ENCODE assay signal across 12 cellular contexts in genomic region chr22:20114506-20115475, GRCh38. TPM values are rescaled to one million over a fixed set of nuclear protein-coding genes. Genes with fewer than 3 reads are reported as not detected.
DNase-seq lines count a peak whose midpoint lies in the region; ATAC-seq lines count a peak whose summit lies in the region.
"Had no signal": no experiment of that assay in that cellular context is flagged by ENCODE, and none has a peak within 500 bp of the region (broad histone marks: within the 10 kb centered on the region; RNA-seq: fewer than 3 reads in every experiment).

No MANE protein-coding gene starts in this region.

- no peak overlapping the region for H3K9ac ChIP-seq in mesendoderm (ENCODE audit: low read length)

- no CpG with 5 or more reads among the region's 36 CpGs for WGBS in mesendoderm (ENCODE audit: extremely low coverage, insufficient coverage, low lambda C conversion rate)

- CTCF ChIA-PET in T-cell (lab: Charles Lee), result no interaction called here

- no peak overlapping the region for H3K4ac ChIP-seq in mesendoderm (ENCODE audit: low read depth, low read length)

- no peak overlapping the region for H4K5ac ChIP-seq in mesendoderm (ENCODE audit: low read length)

- no peak overlapping the region for H2BK5ac ChIP-seq in mesendoderm (ENCODE audit: low read length)

- H4K8ac ChIP-seq in mesendoderm (ENCODE audit: low read depth, low read length), result no peak overlapping the region

- H3K23ac ChIP-seq in mesendoderm (ENCODE audit: low read length), result no peak overlapping the region

- H3K18ac ChIP-seq in mesendoderm (ENCODE audit: low read length), result no peak overlapping the region

- intact Hi-C loops in left ventricle myocardium superior (cut with micrococcal nuclease), result no loop called here

- H3K9me3 Mint-ChIP-seq in activated T-cell treated with anti-CD3 and anti-CD28 coated beads, Interleukin-2, amount 50 U/mL, for 4 hours, result no peaks in the 10 kb centered on the region
- H3K9me3 Mint-ChIP-seq in T-cell, result no peaks in the 10 kb centered on the region
- no peaks in the 10 kb centered on the region for H3K9me3 Mint-ChIP-seq in stimulated activated effector memory CD8-positive, alpha-beta T cell treated with anti-CD3 and anti-CD28 coated beads, Interleukin-12 subunit alpha, Interleukin-12 subunit beta, amount 100 ng/mL, for 72 hours

- H3K36me3 ChIP-seq in mesendoderm (ENCODE audit: control insufficient read depth, insufficient read depth, low read length), result peaks cover 25% of the 10 kb centered on the region
- H3K36me3 ChIP-seq: uterus had no signal

- H3K4me3 ChIP-seq in mesendoderm (ENCODE audit: low read length), result no peak overlapping the region
- H3K4me3 ChIP-seq: uterus had no signal

- H3K36me3 Mint-ChIP-seq in activated T-cell treated with anti-CD3 and anti-CD28 coated beads, Interleukin-2, amount 50 U/mL, for 4 hours (ENCODE audit: insufficient read depth), result peaks cover 14% of the 10 kb centered on the region
- H3K36me3 Mint-ChIP-seq in T-cell, result peaks cover 9% of the 10 kb centered on the region
- peaks cover 100% of the 10 kb centered on the region for H3K36me3 Mint-ChIP-seq in stimulated activated effector memory CD8-positive, alpha-beta T cell treated with anti-CD3 and anti-CD28 coated beads, Interleukin-12 subunit alpha, Interleukin-12 subunit beta, amount 100 ng/mL, for 72 hours

- peaks cover 13% of the 10 kb centered on the region for H3K79me1 ChIP-seq in mesendoderm (ENCODE audit: low read length)

- peak overlapping the region; percentile 88 for H3K4me3 Mint-ChIP-seq in activated T-cell treated with anti-CD3 and anti-CD28 coated beads, Interleukin-2, amount 50 U/mL, for 4 hours
- H3K4me3 Mint-ChIP-seq in T-cell, result peak overlapping the region; percentile 36 to 66 (median 61)
- peak overlapping the region; percentile 87 for H3K4me3 Mint-ChIP-seq in stimulated activated effector memory CD8-positive, alpha-beta T cell treated with anti-CD3 and anti-CD28 coated beads, Interleukin-12 subunit alpha, Interleukin-12 subunit beta, amount 100 ng/mL, for 72 hours

- no peak overlapping the region for H2BK120ac ChIP-seq in mesendoderm (ENCODE audit: low read depth, low read length)

- H3K4me1 Mint-ChIP-seq in activated T-cell treated with anti-CD3 and anti-CD28 coated beads, Interleukin-2, amount 50 U/mL, for 4 hours (ENCODE audit: low read depth), result peaks cover 26% of the 10 kb centered on the region
- peaks cover 18 to 49% (median 40%) of the 10 kb centered on the region in 3 donors for H3K4me1 Mint-ChIP-seq in T-cell
- H3K4me1 Mint-ChIP-seq in stimulated activated effector memory CD8-positive, alpha-beta T cell treated with anti-CD3 and anti-CD28 coated beads, Interleukin-12 subunit alpha, Interleukin-12 subunit beta, amount 100 ng/mL, for 72 hours, result peaks cover 58% of the 10 kb centered on the region

- no peak overlapping the region for H3K56ac ChIP-seq in mesendoderm (ENCODE audit: low read length)

- H3K79me2 ChIP-seq in mesendoderm (ENCODE audit: control insufficient read depth, insufficient read depth, low read length), result peaks cover 36% of the 10 kb centered on the region

- H2BK15ac ChIP-seq in mesendoderm (replicated peaks; ENCODE audit: low read depth), result no peak overlapping the region

- H3K4me2 ChIP-seq in mesendoderm (ENCODE audit: low read length), result no peak overlapping the region

- no peaks in the 10 kb centered on the region for H3K27me3 Mint-ChIP-seq in activated T-cell treated with anti-CD3 and anti-CD28 coated beads, Interleukin-2, amount 50 U/mL, for 4 hours (ENCODE audit: low read depth)
- H3K27me3 Mint-ChIP-seq in T-cell, result no peaks in the 10 kb centered on the region

- no peak overlapping the region for H2AK5ac ChIP-seq in mesendoderm (ENCODE audit: low read length)

- H3K27me3 ChIP-seq in mesendoderm (ENCODE audit: insufficient read depth, low read length, poor library complexity), result no peaks in the 10 kb centered on the region
- H3K27me3 ChIP-seq: uterus had no signal

- H3K4me1 ChIP-seq in mesendoderm (ENCODE audit: control insufficient read depth, low read depth, low read length), result peaks cover 2% of the 10 kb centered on the region

- H3K27ac ChIP-seq in mesendoderm (ENCODE audit: low read depth, low read length), result no peak overlapping the region
- H3K27ac ChIP-seq: coronary artery, uterus had no signal

- no peak for ATAC-seq in activated T-cell treated with anti-CD3 and anti-CD28 coated beads, Interleukin-2, amount 50 U/mL, for 4 hours
- no peak for ATAC-seq in T-cell (replicated peaks in 1 of 4)
- ATAC-seq in left ventricle myocardium superior, result no peak
- ATAC-seq in stimulated activated effector memory CD8-positive, alpha-beta T cell treated with anti-CD3 and anti-CD28 coated beads, Interleukin-12 subunit alpha, Interleukin-12 subunit beta, amount 100 ng/mL, for 72 hours, result no peak
- ATAC-seq in activated CD4-positive, CD25-positive, alpha-beta regulatory T cell treated with anti-CD3 and anti-CD28 coated beads, Interleukin-2, amount 50 U/mL, for 24 hours, result no peak
- ATAC-seq in HG03460 (IDR thresholded peaks at IDR 0.05; ENCODE audit: unreplicated experiment), result no peak

- POLR2A ChIA-PET in T-cell (lab: Charles Lee), result no interaction called here

- DNase-seq in activated T-cell treated with anti-CD3 and anti-CD28 coated beads, Interleukin-2, amount 50 U/mL, for 4 hours, result no peak
- DNase-seq in activated T-cell treated with anti-CD3 and anti-CD28 coated beads for 4 hours, result no peak
- DNase-seq in T-cell, result no peak
- peak; percentile 30 for DNase-seq in left ventricle myocardium superior
- no peak for DNase-seq in stimulated activated effector memory CD8-positive, alpha-beta T cell treated with anti-CD3 and anti-CD28 coated beads, Interleukin-12 subunit alpha, Interleukin-12 subunit beta, amount 100 ng/mL, for 72 hours (ENCODE audit: low spot score in 2 of 2)
- DNase-seq in mesendoderm, result no peak
- DNase-seq: NCI-H1417, uterus had no signal

- H3K27ac Mint-ChIP-seq in T-cell, result peak overlapping the region; percentile 55 to 61
- H3K27ac Mint-ChIP-seq in stimulated activated effector memory CD8-positive, alpha-beta T cell treated with anti-CD3 and anti-CD28 coated beads, Interleukin-12 subunit alpha, Interleukin-12 subunit beta, amount 100 ng/mL, for 72 hours, result peak overlapping the region; percentile 97

RNA-seq across cellular contexts. Expression of gene RANBP1, which starts 1.1 kb away (rescaled TPM):
- total RNA-seq in activated T-cell treated with anti-CD3 and anti-CD28 coated beads, Interleukin-2, amount 50 U/mL, for 4 hours, result 100 to 1,000 TPM; 453 to 533 (median 503) TPM
- total RNA-seq in T-cell (10 to 100 TPM; 64.0 to 81.1 (median 75.4) TPM), left ventricle myocardium superior (36.6 TPM)
- 750 TPM for polyA plus RNA-seq in mesendoderm (2013, experiment 1 of 2)
- 738 TPM for polyA plus RNA-seq in mesendoderm (2013, experiment 2 of 2)

RNA-seq across cellular contexts. Expression of gene TRMT2A, which starts 2.2 kb away (rescaled TPM):
- total RNA-seq in activated T-cell treated with anti-CD3 and anti-CD28 coated beads, Interleukin-2, amount 50 U/mL, for 4 hours, result 100 to 1,000 TPM; 143 to 161 (median 146) TPM
- total RNA-seq in T-cell (100 to 1,000 TPM in 3 of 5 donors, 10 to 100 TPM in 2; 87.6 to 136 (median 123) TPM), left ventricle myocardium superior (28.5 TPM)
- polyA plus RNA-seq in mesendoderm (2013, experiment 1 of 2), result 22.5 TPM
- polyA plus RNA-seq in mesendoderm (2013, experiment 2 of 2), result 21.9 TPM

RNA-seq across cellular contexts. Expression of gene ZDHHC8, which starts 16.8 kb away (rescaled TPM):
- total RNA-seq in activated T-cell treated with anti-CD3 and anti-CD28 coated beads, Interleukin-2, amount 50 U/mL, for 4 hours, result 10 to 100 TPM; 88.2 to 99.5 (median 89.5) TPM
- total RNA-seq in T-cell, result 100 to 1,000 TPM in 1 of 5 donors, 10 to 100 TPM in 4; 68.4 to 102 (median 92.1) TPM
- 51.6 TPM for total RNA-seq in left ventricle myocardium superior
- polyA plus RNA-seq in mesendoderm (2013, experiment 1 of 2), result 24.9 TPM
- polyA plus RNA-seq in mesendoderm (2013, experiment 2 of 2), result 24.7 TPM

RNA-seq across cellular contexts. Expression of gene DGCR8, which starts 34.8 kb away (rescaled TPM):
- 10 to 100 TPM; 56.2 to 65.3 (median 60.9) TPM for total RNA-seq in activated T-cell treated with anti-CD3 and anti-CD28 coated beads, Interleukin-2, amount 50 U/mL, for 4 hours
- 10 to 100 TPM; 38.4 to 48.1 (median 45.1) TPM for total RNA-seq in T-cell
- 17.7 TPM for total RNA-seq in left ventricle myocardium superior
- 26.3 TPM for polyA plus RNA-seq in mesendoderm (2013, experiment 1 of 2)
- polyA plus RNA-seq in mesendoderm (2013, experiment 2 of 2), result 27.0 TPM

RNA-seq across cellular contexts. Expression of gene CCDC188, which starts 36.1 kb away (rescaled TPM):
- total RNA-seq in activated T-cell treated with anti-CD3 and anti-CD28 coated beads, Interleukin-2, amount 50 U/mL, for 4 hours, result not detected
- under 1 TPM in 3 of 5 donors, not detected in 2; 0.18 to 0.66 (median 0.58) TPM for total RNA-seq in T-cell
- 0.27 TPM for total RNA-seq in left ventricle myocardium superior
- polyA plus RNA-seq in mesendoderm (2013, experiment 1 of 2), result not detected
- not detected for polyA plus RNA-seq in mesendoderm (2013, experiment 2 of 2)
- total RNA-seq: T-helper 1 cell treated with Interleukin-12 subunit alpha and Interleukin-12 subunit beta and Interleukin-4 antibody, amounts not matched to agents 30 ng/mL and 1 ng/mL, for 36 hours had no signal

Comparison
In these comparisons a context has a peak if more than half of its experiments do, and no peak if none do; other contexts are left out.
1. RNA of gene RANBP1, which starts 1.1 kb away (total RNA-seq): 453 to 533 TPM in activated T-cell treated with anti-CD3 and anti-CD28 coated beads, Interleukin-2, amount 50 U/mL, for 4 hours; 64.0 to 81.1 TPM in T-cell and 36.6 TPM in left ventricle myocardium superior (single experiment); every median in the first group is over 4 times any median in the second.
2. Peak in every context shown above with its lines, with median percentiles within 50 percentile points of each other: H3K4me3 Mint-ChIP-seq.